Comparison of ENCODE assay signal across 1 cellular context in the genomic region with DNA sequence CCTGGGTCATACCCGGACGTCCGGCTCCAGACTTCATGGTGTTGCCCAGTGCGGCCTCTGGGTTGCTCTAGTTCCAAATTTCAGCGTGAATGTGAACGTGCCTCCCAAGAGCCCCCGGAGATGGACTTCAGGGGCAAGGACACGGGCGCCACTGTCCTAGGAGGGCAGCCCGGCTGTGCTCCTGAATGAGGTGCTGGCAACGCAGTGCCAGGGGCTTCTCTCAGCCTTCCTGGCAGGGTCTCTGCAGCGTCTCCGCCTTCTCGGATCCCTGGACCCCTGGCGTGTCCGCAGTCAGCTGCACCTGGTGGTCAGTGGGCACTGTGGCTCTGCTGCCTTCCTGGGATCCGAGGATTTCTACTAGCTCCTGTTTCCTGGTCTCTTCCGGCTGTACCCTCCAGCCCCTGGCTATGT.
TF ChIP-seq lines count a peak whose summit lies in the region.

No MANE protein-coding gene starts in this region.

TF ChIP-seq in H1, 55 proteins besides CTCF, POLR2A, EP300 and RAD21 (continued from another document):
- TF ChIP-seq, protein P1, sequence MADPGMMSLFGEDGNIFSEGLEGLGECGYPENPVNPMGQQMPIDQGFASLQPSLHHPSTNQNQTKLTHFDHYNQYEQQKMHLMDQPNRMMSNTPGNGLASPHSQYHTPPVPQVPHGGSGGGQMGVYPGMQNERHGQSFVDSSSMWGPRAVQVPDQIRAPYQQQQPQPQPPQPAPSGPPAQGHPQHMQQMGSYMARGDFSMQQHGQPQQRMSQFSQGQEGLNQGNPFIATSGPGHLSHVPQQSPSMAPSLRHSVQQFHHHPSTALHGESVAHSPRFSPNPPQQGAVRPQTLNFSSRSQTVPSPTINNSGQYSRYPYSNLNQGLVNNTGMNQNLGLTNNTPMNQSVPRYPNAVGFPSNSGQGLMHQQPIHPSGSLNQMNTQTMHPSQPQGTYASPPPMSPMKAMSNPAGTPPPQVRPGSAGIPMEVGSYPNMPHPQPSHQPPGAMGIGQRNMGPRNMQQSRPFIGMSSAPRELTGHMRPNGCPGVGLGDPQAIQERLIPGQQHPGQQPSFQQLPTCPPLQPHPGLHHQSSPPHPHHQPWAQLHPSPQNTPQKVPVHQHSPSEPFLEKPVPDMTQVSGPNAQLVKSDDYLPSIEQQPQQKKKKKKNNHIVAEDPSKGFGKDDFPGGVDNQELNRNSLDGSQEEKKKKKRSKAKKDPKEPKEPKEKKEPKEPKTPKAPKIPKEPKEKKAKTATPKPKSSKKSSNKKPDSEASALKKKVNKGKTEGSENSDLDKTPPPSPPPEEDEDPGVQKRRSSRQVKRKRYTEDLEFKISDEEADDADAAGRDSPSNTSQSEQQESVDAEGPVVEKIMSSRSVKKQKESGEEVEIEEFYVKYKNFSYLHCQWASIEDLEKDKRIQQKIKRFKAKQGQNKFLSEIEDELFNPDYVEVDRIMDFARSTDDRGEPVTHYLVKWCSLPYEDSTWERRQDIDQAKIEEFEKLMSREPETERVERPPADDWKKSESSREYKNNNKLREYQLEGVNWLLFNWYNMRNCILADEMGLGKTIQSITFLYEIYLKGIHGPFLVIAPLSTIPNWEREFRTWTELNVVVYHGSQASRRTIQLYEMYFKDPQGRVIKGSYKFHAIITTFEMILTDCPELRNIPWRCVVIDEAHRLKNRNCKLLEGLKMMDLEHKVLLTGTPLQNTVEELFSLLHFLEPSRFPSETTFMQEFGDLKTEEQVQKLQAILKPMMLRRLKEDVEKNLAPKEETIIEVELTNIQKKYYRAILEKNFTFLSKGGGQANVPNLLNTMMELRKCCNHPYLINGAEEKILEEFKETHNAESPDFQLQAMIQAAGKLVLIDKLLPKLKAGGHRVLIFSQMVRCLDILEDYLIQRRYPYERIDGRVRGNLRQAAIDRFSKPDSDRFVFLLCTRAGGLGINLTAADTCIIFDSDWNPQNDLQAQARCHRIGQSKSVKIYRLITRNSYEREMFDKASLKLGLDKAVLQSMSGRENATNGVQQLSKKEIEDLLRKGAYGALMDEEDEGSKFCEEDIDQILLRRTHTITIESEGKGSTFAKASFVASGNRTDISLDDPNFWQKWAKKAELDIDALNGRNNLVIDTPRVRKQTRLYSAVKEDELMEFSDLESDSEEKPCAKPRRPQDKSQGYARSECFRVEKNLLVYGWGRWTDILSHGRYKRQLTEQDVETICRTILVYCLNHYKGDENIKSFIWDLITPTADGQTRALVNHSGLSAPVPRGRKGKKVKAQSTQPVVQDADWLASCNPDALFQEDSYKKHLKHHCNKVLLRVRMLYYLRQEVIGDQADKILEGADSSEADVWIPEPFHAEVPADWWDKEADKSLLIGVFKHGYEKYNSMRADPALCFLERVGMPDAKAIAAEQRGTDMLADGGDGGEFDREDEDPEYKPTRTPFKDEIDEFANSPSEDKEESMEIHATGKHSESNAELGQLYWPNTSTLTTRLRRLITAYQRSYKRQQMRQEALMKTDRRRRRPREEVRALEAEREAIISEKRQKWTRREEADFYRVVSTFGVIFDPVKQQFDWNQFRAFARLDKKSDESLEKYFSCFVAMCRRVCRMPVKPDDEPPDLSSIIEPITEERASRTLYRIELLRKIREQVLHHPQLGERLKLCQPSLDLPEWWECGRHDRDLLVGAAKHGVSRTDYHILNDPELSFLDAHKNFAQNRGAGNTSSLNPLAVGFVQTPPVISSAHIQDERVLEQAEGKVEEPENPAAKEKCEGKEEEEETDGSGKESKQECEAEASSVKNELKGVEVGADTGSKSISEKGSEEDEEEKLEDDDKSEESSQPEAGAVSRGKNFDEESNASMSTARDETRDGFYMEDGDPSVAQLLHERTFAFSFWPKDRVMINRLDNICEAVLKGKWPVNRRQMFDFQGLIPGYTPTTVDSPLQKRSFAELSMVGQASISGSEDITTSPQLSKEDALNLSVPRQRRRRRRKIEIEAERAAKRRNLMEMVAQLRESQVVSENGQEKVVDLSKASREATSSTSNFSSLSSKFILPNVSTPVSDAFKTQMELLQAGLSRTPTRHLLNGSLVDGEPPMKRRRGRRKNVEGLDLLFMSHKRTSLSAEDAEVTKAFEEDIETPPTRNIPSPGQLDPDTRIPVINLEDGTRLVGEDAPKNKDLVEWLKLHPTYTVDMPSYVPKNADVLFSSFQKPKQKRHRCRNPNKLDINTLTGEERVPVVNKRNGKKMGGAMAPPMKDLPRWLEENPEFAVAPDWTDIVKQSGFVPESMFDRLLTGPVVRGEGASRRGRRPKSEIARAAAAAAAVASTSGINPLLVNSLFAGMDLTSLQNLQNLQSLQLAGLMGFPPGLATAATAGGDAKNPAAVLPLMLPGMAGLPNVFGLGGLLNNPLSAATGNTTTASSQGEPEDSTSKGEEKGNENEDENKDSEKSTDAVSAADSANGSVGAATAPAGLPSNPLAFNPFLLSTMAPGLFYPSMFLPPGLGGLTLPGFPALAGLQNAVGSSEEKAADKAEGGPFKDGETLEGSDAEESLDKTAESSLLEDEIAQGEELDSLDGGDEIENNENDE (IDR thresholded peaks at IDR 0.05; ENCODE audit: insufficient replicate concordance, low read length) = no peak
- TF ChIP-seq MAFK (IDR thresholded peaks at IDR 0.05; ENCODE audit: low read depth, low read length) (no peak), HDAC2 (IDR thresholded peaks at IDR 0.05; ENCODE audit: borderline replicate concordance in 1 of 2, low read depth in 2 of 2, low read length in 2 of 2) (no peak), CBX5 (IDR thresholded peaks at IDR 0.05; ENCODE audit: low read depth, low read length) (no peak), SP1 (IDR thresholded peaks at IDR 0.05; ENCODE audit: low read depth, low read length) (no peak), KDM5A (IDR thresholded peaks at IDR 0.05; ENCODE audit: low read length) (no peak), CBX8 (IDR thresholded peaks at IDR 0.05; ENCODE audit: borderline replicate concordance, low read depth, low read length) (no peak), KDM4A (IDR thresholded peaks at IDR 0.05; ENCODE audit: low read depth, low read length, severe bottlenecking) (no peak), SUZ12 (IDR thresholded peaks at IDR 0.05; ENCODE audit: low read length) (no peak), YY1 (IDR thresholded peaks at IDR 0.05; ENCODE audit: low read depth, low read length) (no peak), BRCA1 (IDR thresholded peaks at IDR 0.05; ENCODE audit: low read depth, low read length) (no peak)
